ENCODE assay signal across 1 cellular context in the genomic region with DNA sequence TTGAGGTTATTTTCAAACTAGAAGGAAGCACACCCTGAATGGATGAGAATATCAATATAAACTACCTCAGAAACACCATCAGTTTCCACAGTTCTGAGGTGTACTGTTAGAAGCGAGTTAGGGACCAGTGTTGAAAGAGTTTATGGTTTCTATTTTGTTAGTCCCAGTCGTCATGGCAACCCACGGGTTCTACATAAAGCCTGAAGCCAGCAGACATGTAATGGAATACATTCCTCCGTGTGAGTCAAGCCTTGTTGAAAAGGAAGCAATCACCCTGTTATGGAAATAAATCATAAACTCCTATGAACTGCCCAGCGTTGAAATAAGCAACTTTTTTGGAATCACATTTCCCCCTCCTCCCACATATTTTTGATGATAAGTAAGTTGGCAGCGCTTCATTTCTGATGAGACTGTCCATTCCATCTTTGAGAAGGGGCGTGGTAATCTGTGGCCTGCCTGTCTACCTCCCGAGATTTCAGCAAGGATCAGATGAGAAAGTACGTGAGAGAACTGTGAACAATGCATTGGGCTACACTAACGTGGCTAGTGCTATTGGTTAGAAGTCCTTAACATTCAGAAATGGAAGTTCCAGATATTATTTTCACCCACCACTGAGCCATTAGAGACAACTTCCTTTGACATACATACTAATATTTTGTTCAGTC.
TF ChIP-seq lines count a peak whose summit lies in the region.

No MANE protein-coding gene starts in this region.

TF ChIP-seq in IMR-90, 13 proteins besides CTCF, POLR2A, EP300 and RAD21 (continued from another document):
- TF ChIP-seq MAFK (IDR thresholded peaks at IDR 0.05; ENCODE audit: low read depth, low read length): no peak
- no peak for TF ChIP-seq ELK1 (IDR thresholded peaks at IDR 0.05; ENCODE audit: borderline replicate concordance, low read depth, low read length)
- no peak for TF ChIP-seq CEBPB (IDR thresholded peaks at IDR 0.05; ENCODE audit: low read depth, low read length)
- TF ChIP-seq BHLHE40 (IDR thresholded peaks at IDR 0.05; ENCODE audit: low read depth, low read length): no peak
- TF ChIP-seq NFE2L2 (IDR thresholded peaks at IDR 0.05; ENCODE audit: low read depth, low read length): no peak
- TF ChIP-seq SMC3 (IDR thresholded peaks at IDR 0.05; ENCODE audit: low read depth, low read length): no peak
- TF ChIP-seq MAZ (IDR thresholded peaks at IDR 0.05; ENCODE audit: borderline replicate concordance, low read depth, low read length): no peak
TF ChIP-seq in IMR-90: peak in this region for 0.
